9 cellular contexts compared by ENCODE assay signal in the genomic region with DNA sequence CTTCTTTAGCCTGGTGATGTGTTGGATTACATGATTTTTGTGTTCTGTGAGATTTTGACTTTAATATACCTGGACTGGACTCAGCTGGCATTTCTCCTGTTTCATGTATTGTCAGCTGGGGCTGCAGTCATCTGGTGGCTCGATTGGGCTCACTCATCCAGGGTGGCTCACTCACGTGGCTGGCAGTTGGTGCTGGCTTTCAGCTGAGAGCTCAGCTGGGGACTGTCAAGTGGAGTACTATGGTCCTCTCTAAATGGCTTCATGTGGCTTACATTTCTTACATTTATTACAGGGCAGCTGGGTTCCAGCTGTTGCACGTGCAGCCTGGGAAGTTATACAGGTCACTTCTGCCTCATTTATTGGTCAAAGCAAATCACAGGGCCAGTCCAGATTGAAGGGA.
"Had no signal": no experiment of that assay in that cellular context is flagged by ENCODE, and none has a peak within 500 bp of the region (broad histone marks: within the 10 kb centered on the region; RNA-seq: fewer than 3 reads in every experiment).

No MANE protein-coding gene starts in this region.

- ATAC-seq: GM23338, HCT116 had no signal

- DNase-seq: GM23248, GOT3, H7, H9, HCEC 1CT, HFFc6 had no signal

- H3K4me1 ChIP-seq: HAP-1 had no signal

- H3K4me3 Mint-ChIP-seq: GM23338, H9, HFFc6 had no signal

- H3K9me3 Mint-ChIP-seq: GM23338, H9, HFFc6 had no signal

- H3K27ac ChIP-seq: GM23248 had no signal

- H3K4me3 ChIP-seq: GM23248, GM23338, HAP-1 had no signal

- H3K9me3 ChIP-seq: HAP-1 had no signal

- H3K27ac Mint-ChIP-seq: GM23338, H9, HFFc6 had no signal

- H3K4me1 Mint-ChIP-seq: GM23338 had no signal

- H3K36me3 ChIP-seq: HAP-1 had no signal
